Comparison of ENCODE assay signal across 8 cellular contexts in genomic region chr14:77024171-77024627, GRCh38. TPM values are rescaled to one million over a fixed set of nuclear protein-coding genes. Genes with fewer than 3 reads are reported as not detected.
DNase-seq lines count a peak whose midpoint lies in the region; ATAC-seq and TF ChIP-seq lines count a peak whose summit lies in the region.

No MANE protein-coding gene starts in this region.

- no peak for TF ChIP-seq EP300 in esophagus muscularis mucosa (IDR thresholded peaks at IDR 0.05)

- no peaks in the 10 kb centered on the region for H3K27me3 Mint-ChIP-seq in neural crest cell (ENCODE audit: low read depth)

- no peak for ATAC-seq in upper lobe of right lung
- no peak for ATAC-seq in GM18519 (IDR thresholded peaks at IDR 0.05; ENCODE audit: low FRiP score, unreplicated experiment)

- intact Hi-C loops in esophagus muscularis mucosa (cut with DNase I) (no loop called here), upper lobe of right lung (cut with DNase I) (loop anchor here (10.0 kb wide), 2 partner anchors 69 to 109 kb away; no protein-coding TSS in a partner anchor)

- H3K36me3 ChIP-seq in BE2C (peaks cover 34% of the 10 kb centered on the region), esophagus muscularis mucosa (peaks cover 0 to 27% (median 12%) of the 10 kb centered on the region in 4 donors), upper lobe of right lung (peaks cover 6% of the 10 kb centered on the region)

- H3K27me3 ChIP-seq in BE2C (no peaks in the 10 kb centered on the region), esophagus muscularis mucosa (no peaks in the 10 kb centered on the region), upper lobe of right lung (no peaks in the 10 kb centered on the region)

- DNase-seq in BE2C (peak; percentile 62), NCI-H1436 (lab: John Stamatoyannopoulos, UW) (peak; percentile 66), activated T-cell treated with anti-CD3 and anti-CD28 coated beads for 1 hour (ENCODE audit: low read depth) (peak; percentile 44), esophagus muscularis mucosa (ENCODE audit: extremely low spot score) (no peak), neural crest cell (ENCODE audit: low read depth, low spot score) (no peak), upper lobe of right lung (no peak), NCI-H146 (lab: John Stamatoyannopoulos, UW) (no peak)

- H3K9me3 ChIP-seq in BE2C (no peaks in the 10 kb centered on the region), esophagus muscularis mucosa (no peaks in the 10 kb centered on the region), upper lobe of right lung (no peaks in the 10 kb centered on the region)

- peak overlapping the region; percentile 93 for H3K4me3 ChIP-seq in BE2C (ENCODE audit: low read depth, low read length)
- peak overlapping the region; percentile 79 to 93 (median 86) for H3K4me3 ChIP-seq in esophagus muscularis mucosa
- peak overlapping the region; percentile 73 for H3K4me3 ChIP-seq in upper lobe of right lung

- TF ChIP-seq POLR2A in esophagus muscularis mucosa (IDR thresholded peaks at IDR 0.05; ENCODE audit: low read depth) = no peak

- TF ChIP-seq CTCF in BE2C (IDR thresholded peaks at IDR 0.05; ENCODE audit: low read depth, low read length) (no peak), esophagus muscularis mucosa (IDR thresholded peaks at IDR 0.05) (no peak), neural crest cell (conservative IDR thresholded peaks at IDR 0.05) (no peak), upper lobe of right lung (IDR thresholded peaks at IDR 0.05) (no peak)

- WGBS in esophagus muscularis mucosa = 23% methylated on average over 14 of the region's 14 CpGs

- H3K4me1 ChIP-seq in BE2C (peaks cover 16% of the 10 kb centered on the region), esophagus muscularis mucosa (peaks cover 47 to 56% (median 55%) of the 10 kb centered on the region in 4 donors), upper lobe of right lung (peaks cover 37% of the 10 kb centered on the region)

- peaks cover 4% of the 10 kb centered on the region for H3K36me3 Mint-ChIP-seq in neural crest cell (ENCODE audit: low read depth)

- no peaks in the 10 kb centered on the region for H3K9me3 Mint-ChIP-seq in neural crest cell

- H3K4me1 Mint-ChIP-seq in neural crest cell = peaks cover 43% of the 10 kb centered on the region

- H3K27ac ChIP-seq in esophagus muscularis mucosa (replicated peaks in 1 of 4) = peak overlapping the region; percentile 98 to 100 (median 100)
- peak overlapping the region; percentile 11 for H3K27ac ChIP-seq in upper lobe of right lung

- H3K4me3 Mint-ChIP-seq in neural crest cell = peak overlapping the region; percentile 85

- no peak overlapping the region for H3K27ac Mint-ChIP-seq in neural crest cell (ENCODE audit: unreplicated experiment)

RNA-seq across cellular contexts. Expression of gene IRF2BPL, which starts 4.3 kb away (rescaled TPM):
- polyA plus RNA-seq in BE2C (2012; ENCODE audit: insufficient read depth, insufficient read length, low read depth) = 148 TPM
- 100 to 1,000 TPM in 1 of 4 donors, 10 to 100 TPM in 3; 58.6 to 105 (median 98.4) TPM for total RNA-seq in esophagus muscularis mucosa
- 42.6 and 43.6 TPM in 2 replicates for total RNA-seq in neural crest cell
- 50.6 TPM for total RNA-seq in upper lobe of right lung

Comparison
In these comparisons a context has a peak if more than half of its experiments do, and no peak if none do; other contexts are left out.
1. DNase-seq: peak in BE2C (single experiment), NCI-H1436 (single experiment) and activated T-cell treated with anti-CD3 and anti-CD28 coated beads for 1 hour (single experiment); none in esophagus muscularis mucosa (single experiment), neural crest cell (single experiment), upper lobe of right lung (single experiment) and NCI-H146 (single experiment).
2. Peak in every context shown above with its lines, with median percentiles within 50 percentile points of each other: H3K4me3 ChIP-seq.